Comparison of ENCODE assay signal across 21 cellular contexts in genomic region chr9:137823986-137824771, GRCh38. TPM values are rescaled to one million over a fixed set of nuclear protein-coding genes. Genes with fewer than 3 reads are reported as not detected.
"Had no signal": no experiment of that assay in that cellular context is flagged by ENCODE, and none has a peak within 500 bp of the region (broad histone marks: within the 10 kb centered on the region; RNA-seq: fewer than 3 reads in every experiment).

No MANE protein-coding gene starts in this region.

- H3K4me3 Mint-ChIP-seq: activated CD4-positive, alpha-beta memory T cell treated with anti-CD3 and anti-CD28 coated beads for 36 hours; activated CD4-positive, alpha-beta T cell treated with anti-CD3 and anti-CD28 coated beads for 36 hours; activated CD8-positive, alpha-beta memory T cell treated with anti-CD3 and anti-CD28 coated beads, Interleukin-2, amount 10 ng/mL, durations not matched to agents 7 days and 5 days; brain; effector memory CD8-positive, alpha-beta T cell; mesothelial cell of epicardium; neural progenitor cell had no signal

- H3K4me1 Mint-ChIP-seq: activated CD4-positive, alpha-beta T cell treated with anti-CD3 and anti-CD28 coated beads for 36 hours; activated CD8-positive, alpha-beta memory T cell treated with anti-CD3 and anti-CD28 coated beads, Interleukin-2, amount 10 ng/mL, durations not matched to agents 7 days and 5 days; brain; mesothelial cell of epicardium; neural progenitor cell had no signal

- H3K9me3 Mint-ChIP-seq: activated CD4-positive, alpha-beta memory T cell treated with anti-CD3 and anti-CD28 coated beads for 36 hours; activated naive CD4-positive, alpha-beta T cell treated with anti-CD3 and anti-CD28 coated beads, Interleukin-2, amount 50 U/mL, for 72 hours; effector memory CD8-positive, alpha-beta T cell had no signal

- H3K27ac Mint-ChIP-seq: activated CD4-positive, alpha-beta memory T cell treated with anti-CD3 and anti-CD28 coated beads for 36 hours; activated CD4-positive, alpha-beta T cell treated with anti-CD3 and anti-CD28 coated beads for 36 hours; activated CD8-positive, alpha-beta memory T cell treated with anti-CD3 and anti-CD28 coated beads, Interleukin-2, amount 10 ng/mL, durations not matched to agents 7 days and 5 days; brain; mesothelial cell of epicardium; neural progenitor cell had no signal

- H3K4me3 ChIP-seq: heart left ventricle, lower lobe of right lung, neural progenitor cell, pancreas, SJCRH30, upper lobe of left lung had no signal

- H3K36me3 ChIP-seq: neural progenitor cell had no signal

- H3K27me3 Mint-ChIP-seq: activated CD4-positive, alpha-beta memory T cell treated with anti-CD3 and anti-CD28 coated beads for 36 hours; activated CD4-positive, alpha-beta T cell treated with anti-CD3 and anti-CD28 coated beads for 36 hours; activated CD8-positive, alpha-beta memory T cell treated with anti-CD3 and anti-CD28 coated beads, Interleukin-2, amount 10 ng/mL, durations not matched to agents 7 days and 5 days; brain; effector memory CD8-positive, alpha-beta T cell had no signal

- DNase-seq: activated CD4-positive, alpha-beta memory T cell treated with anti-CD3 and anti-CD28 coated beads for 36 hours; activated CD4-positive, alpha-beta T cell treated with anti-CD3 and anti-CD28 coated beads for 36 hours; activated CD8-positive, alpha-beta memory T cell treated with anti-CD3 and anti-CD28 coated beads, Interleukin-2, amount 10 ng/mL, durations not matched to agents 7 days and 5 days; activated gamma-delta T cell; activated T-cell treated with anti-CD3 and anti-CD28 coated beads, Interleukin-2, amount 50 U/mL, for 1 hour; dermis blood vessel endothelial cell; effector memory CD8-positive, alpha-beta T cell; heart left ventricle; lower lobe of right lung; pancreas; SJCRH30; stimulated activated CD4-positive, alpha-beta T cell treated with anti-CD3 and anti-CD28 coated beads, Interleukin-12 subunit alpha, Interleukin-12 subunit beta, amount 100 ng/mL, for 4 hours; stimulated activated CD4-positive, alpha-beta T cell treated with anti-CD3 and anti-CD28 coated beads, Interleukin-2, amount 100 ng/mL, for 48 hours; stimulated activated naive CD4-positive, alpha-beta T cell treated with Interleukin-2 at 50 U/mL for 16 hours; upper lobe of left lung had no signal

- H3K27me3 ChIP-seq: heart left ventricle, neural progenitor cell, pancreas, SJCRH30, upper lobe of left lung had no signal

- FAIRE-seq: frontal cortex, pancreas had no signal

- ATAC-seq: activated CD4-positive, alpha-beta T cell treated with anti-CD3 and anti-CD28 coated beads for 36 hours; activated CD8-positive, alpha-beta memory T cell treated with anti-CD3 and anti-CD28 coated beads, Interleukin-2, amount 10 ng/mL, durations not matched to agents 7 days and 5 days; activated naive CD4-positive, alpha-beta T cell treated with anti-CD3 and anti-CD28 coated beads, Interleukin-2, amount 50 U/mL, for 72 hours; effector memory CD8-positive, alpha-beta T cell; heart left ventricle; lower lobe of right lung; pancreas had no signal

RNA-seq across cellular contexts. Expression of gene CACNA1B, which starts 53.4 kb away (rescaled TPM):
- total RNA-seq: activated CD8-positive, alpha-beta memory T cell treated with anti-CD3 and anti-CD28 coated beads, Interleukin-2, amount 10 ng/mL, durations not matched to agents 7 days and 5 days; myocyte had no signal
